18 cellular contexts compared by ENCODE assay signal in the genomic region with DNA sequence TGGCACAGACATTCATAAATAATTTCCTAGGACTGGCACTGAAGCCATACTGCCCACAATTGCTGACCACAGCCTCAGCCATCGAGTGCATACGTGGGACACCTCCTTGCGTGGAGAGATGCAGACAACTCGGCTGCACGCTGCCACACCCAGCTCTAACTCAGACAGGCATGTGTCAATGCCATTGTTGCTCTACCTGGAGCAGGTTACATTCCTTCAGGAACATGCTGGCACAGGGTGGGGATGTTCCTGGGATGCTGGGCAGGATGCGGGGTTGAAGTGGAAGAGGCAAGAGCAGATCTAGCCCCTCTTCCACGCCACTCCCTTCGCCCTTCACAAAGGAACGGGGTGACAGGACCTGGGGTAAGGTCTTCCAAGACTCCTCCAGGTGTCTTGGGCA.
"Had no signal": no experiment of that assay in that cellular context is flagged by ENCODE, and none has a peak within 500 bp of the region (broad histone marks: within the 10 kb centered on the region; RNA-seq: fewer than 3 reads in every experiment).

No MANE protein-coding gene starts in this region.

- H3K27ac ChIP-seq: heart right ventricle, right lobe of liver, tibial artery had no signal

- ATAC-seq: activated naive CD8-positive, alpha-beta T cell treated with anti-CD3 and anti-CD28 coated beads, Interleukin-2, amount 50 U/mL, for 24 hours; heart right ventricle; left cardiac atrium; right lobe of liver had no signal

- DNase-seq: activated CD4-positive, alpha-beta T cell treated with anti-CD3 and anti-CD28 coated beads for 4 hours; activated CD4-positive, alpha-beta T cell treated with anti-CD3 and anti-CD28 coated beads, Interleukin-2, amount 50 U/mL, for 48 hours; activated CD4-positive, CD25-positive, alpha-beta regulatory T cell; activated gamma-delta T cell; activated naive CD4-positive, alpha-beta T cell treated with anti-CD3 and anti-CD28 coated beads, Interleukin-2, amount 50 U/mL, for 16 hours; activated naive CD8-positive, alpha-beta T cell treated with anti-CD3 and anti-CD28 coated beads, Interleukin-2, amount 50 U/mL, for 24 hours; heart right ventricle; islet precursor cell; left cardiac atrium; mesenchymal stem cell; nucleus accumbens; right lobe of liver; stimulated activated CD4-positive, alpha-beta T cell treated with anti-CD3 and anti-CD28 coated beads, Interleukin-1b, Interleukin-23, amount 100 ng/mL, for 48 hours; substantia nigra; T1000; tibial artery had no signal

- H3K9me3 ChIP-seq: heart right ventricle, right lobe of liver, tibial artery had no signal

- H3K9me3 Mint-ChIP-seq: activated naive CD8-positive, alpha-beta T cell treated with anti-CD3 and anti-CD28 coated beads, Interleukin-2, amount 50 U/mL, for 24 hours; activated T-helper 1 cell treated with anti-CD3 and anti-CD28 coated beads, Interleukin-12 subunit alpha, Interleukin-12 subunit beta, Interleukin-2, Interleukin-4 antibody, amounts not matched to agents 30 ng/mL and 10 ng/mL and 1 ng/mL, durations not matched to agents 14 hours and 24 hours and 36 hours; stimulated activated naive CD8-positive, alpha-beta T cell treated with anti-CD3 and anti-CD28 coated beads, Interleukin-15, Interleukin-2, amounts not matched to agents 100 ng/mL and 50 ng/mL, for 24 hours had no signal

- H3K4me3 Mint-ChIP-seq: activated naive CD8-positive, alpha-beta T cell treated with anti-CD3 and anti-CD28 coated beads, Interleukin-2, amount 50 U/mL, for 24 hours; stimulated activated naive CD8-positive, alpha-beta T cell treated with anti-CD3 and anti-CD28 coated beads, Interleukin-15, Interleukin-2, amounts not matched to agents 100 ng/mL and 50 ng/mL, for 24 hours had no signal

- H3K27me3 Mint-ChIP-seq: activated naive CD8-positive, alpha-beta T cell treated with anti-CD3 and anti-CD28 coated beads, Interleukin-2, amount 50 U/mL, for 24 hours; stimulated activated naive CD8-positive, alpha-beta T cell treated with anti-CD3 and anti-CD28 coated beads, Interleukin-15, Interleukin-2, amounts not matched to agents 100 ng/mL and 50 ng/mL, for 24 hours had no signal

- H3K27me3 ChIP-seq: heart right ventricle, right lobe of liver, tibial artery had no signal
